ENCODE assay signal across 10 cellular contexts in the genomic region with DNA sequence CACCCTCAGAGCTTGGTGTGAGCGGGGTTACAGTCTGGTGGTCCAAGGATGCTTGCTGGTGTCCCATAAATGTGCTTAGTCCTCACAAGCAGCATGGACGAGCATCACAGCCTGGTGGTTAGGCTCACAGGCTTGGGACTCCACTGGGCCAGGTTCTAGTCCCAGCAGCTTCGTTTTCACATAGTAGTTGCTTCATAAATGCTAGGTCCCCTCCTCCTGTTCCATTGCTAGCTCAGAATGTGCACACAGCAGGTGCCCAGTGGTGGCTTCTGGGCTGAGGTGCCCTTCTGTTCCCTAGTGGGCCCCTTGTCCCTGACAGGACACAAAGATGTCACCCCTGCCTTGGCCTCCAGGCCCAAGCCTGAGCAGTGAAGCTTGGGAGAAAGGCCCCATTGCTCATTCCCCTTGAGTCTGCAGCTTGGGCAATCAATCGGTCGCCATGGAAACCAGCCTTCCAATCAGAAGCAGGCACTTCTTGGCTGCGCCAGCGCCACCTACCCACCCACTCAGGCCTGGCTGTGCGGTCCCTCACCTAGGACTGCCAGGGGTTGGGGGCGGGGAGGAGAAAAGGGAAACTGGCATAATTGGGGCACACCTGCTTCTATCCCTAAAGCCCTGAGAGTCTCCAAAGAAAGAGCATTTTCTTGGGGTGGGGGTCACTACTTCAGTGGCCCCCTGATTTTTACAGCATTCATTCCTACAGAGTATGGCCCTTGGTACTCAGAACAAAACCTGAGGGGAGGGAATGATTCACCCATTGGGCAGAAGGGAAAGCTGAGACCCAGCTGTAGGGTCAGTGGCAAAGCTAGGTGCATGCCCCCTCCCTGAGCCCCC. TPM values are rescaled to one million over a fixed set of nuclear protein-coding genes. Genes with fewer than 3 reads are reported as not detected.
DNase-seq lines count a peak whose midpoint lies in the region; ATAC-seq and TF ChIP-seq lines count a peak whose summit lies in the region.
"Had no signal": no experiment of that assay in that cellular context is flagged by ENCODE, and none has a peak within 500 bp of the region (broad histone marks: within the 10 kb centered on the region; RNA-seq: fewer than 3 reads in every experiment).

No MANE protein-coding gene starts in this region.

- H3K79me2 ChIP-seq in DOHH2 (ENCODE audit: control insufficient read depth, low read length), result no peaks in the 10 kb centered on the region

- no peak overlapping the region for H3K4me2 ChIP-seq in DOHH2 (ENCODE audit: low read length)

- H3K27me3 ChIP-seq in DOHH2 (ENCODE audit: control insufficient read depth, low read length), result peaks cover 39% of the 10 kb centered on the region

- peaks cover 17% of the 10 kb centered on the region for H3K4me1 Mint-ChIP-seq in neural crest cell

- TF ChIP-seq CTCF in DOHH2 (IDR thresholded peaks at IDR 0.05; ENCODE audit: low read depth, low read length, poor library complexity, severe bottlenecking) (peak; percentile 69), neural crest cell (conservative IDR thresholded peaks at IDR 0.05) (peak; percentile 36)

- H3K9me3 Mint-ChIP-seq in neural crest cell, result no peaks in the 10 kb centered on the region
- H3K9me3 Mint-ChIP-seq: natural killer cell treated with Interleukin-12 subunit alpha and Interleukin-12 subunit beta and Interleukin-15 and Interleukin-18, amount 100 ng/mL, for 72 hours; T-helper 1 cell treated with Interleukin-12 subunit alpha and Interleukin-12 subunit beta and Interleukin-4 antibody, amounts not matched to agents 30 μg/mL and 1 μg/mL, for 36 hours had no signal

- no peaks in the 10 kb centered on the region for H3F3A ChIP-seq in DOHH2 (ENCODE audit: control insufficient read depth, insufficient read depth)

- H3K4me3 Mint-ChIP-seq in neural crest cell, result no peak overlapping the region
- H3K4me3 Mint-ChIP-seq: natural killer cell treated with Interleukin-12 subunit alpha and Interleukin-12 subunit beta and Interleukin-15 and Interleukin-18, amount 100 ng/mL, for 72 hours; T-helper 1 cell treated with Interleukin-12 subunit alpha and Interleukin-12 subunit beta and Interleukin-4 antibody, amounts not matched to agents 30 μg/mL and 1 μg/mL, for 36 hours had no signal

- ATAC-seq in HG02798 (IDR thresholded peaks at IDR 0.05; ENCODE audit: poor library complexity, unreplicated experiment), result no peak
- no peak for ATAC-seq in HG03460 (IDR thresholded peaks at IDR 0.05; ENCODE audit: unreplicated experiment)
- no peak for ATAC-seq in HG02763 (IDR thresholded peaks at IDR 0.05; ENCODE audit: unreplicated experiment)

- no peaks in the 10 kb centered on the region for H3K36me3 ChIP-seq in DOHH2 (ENCODE audit: control insufficient read depth, low read length)

- H3K4me3 ChIP-seq in DOHH2 (ENCODE audit: low read length), result no peak overlapping the region

- H3K36me3 Mint-ChIP-seq in neural crest cell (ENCODE audit: low read depth), result no peaks in the 10 kb centered on the region
- H3K36me3 Mint-ChIP-seq: natural killer cell treated with Interleukin-12 subunit alpha and Interleukin-12 subunit beta and Interleukin-15 and Interleukin-18, amount 100 ng/mL, for 72 hours had no signal

- no peaks in the 10 kb centered on the region for H4K20me1 ChIP-seq in DOHH2 (ENCODE audit: control insufficient read depth, insufficient read depth, low read depth, low read length)

- peaks cover 95% of the 10 kb centered on the region for H3K27me3 Mint-ChIP-seq in neural crest cell (ENCODE audit: low read depth)

- DNase-seq in HT-29 (ENCODE audit: low spot score), result peak; percentile 86
- peak; percentile 70 for DNase-seq in RPMI7951 (ENCODE audit: low read depth)
- peak; percentile 22 for DNase-seq in cerebellar cortex (ENCODE audit: low spot score)
- peak; percentile 81 for DNase-seq in neural crest cell (ENCODE audit: low read depth, low spot score)

- H3K4me1 ChIP-seq in DOHH2 (ENCODE audit: control insufficient read depth, low read length), result peaks cover 7% of the 10 kb centered on the region; the same call in 1 of the 2 replicates

- peak overlapping the region; percentile 95 for H3K27ac Mint-ChIP-seq in neural crest cell (ENCODE audit: unreplicated experiment)
- H3K27ac Mint-ChIP-seq: natural killer cell treated with Interleukin-12 subunit alpha and Interleukin-12 subunit beta and Interleukin-15 and Interleukin-18, amount 100 ng/mL, for 72 hours; T-helper 1 cell treated with Interleukin-12 subunit alpha and Interleukin-12 subunit beta and Interleukin-4 antibody, amounts not matched to agents 30 μg/mL and 1 μg/mL, for 36 hours had no signal

- no peaks in the 10 kb centered on the region for H3K9me3 ChIP-seq in DOHH2 (ENCODE audit: control insufficient read depth, insufficient read depth, low read length)

- H3K9me2 ChIP-seq in DOHH2 (replicated peaks; ENCODE audit: control insufficient read depth, low read length), result no peaks in the 10 kb centered on the region

- no peak overlapping the region for H3K27ac ChIP-seq in DOHH2 (ENCODE audit: low read depth, low read length)

RNA-seq across cellular contexts. Expression of a gene that starts 48.1 kb away (rescaled TPM):
- total RNA-seq in HT-29 (2014; rRNA removed; shearing (Covaris generic)), result not detected in 2 replicates
- 1.2 and 1.6 TPM in 2 replicates for total RNA-seq in RPMI7951 (2014; rRNA removed; shearing (Covaris generic))
- total RNA-seq in neural crest cell, result not detected in 2 replicates

Comparison
In these comparisons a context has a peak if more than half of its experiments do, and no peak if none do; other contexts are left out.
1. DNase-seq: peak in every context shown above with its lines; median percentile 86 in HT-29; 81 in neural crest cell; 70 in RPMI7951; 22 in cerebellar cortex.